14 cellular contexts compared by ENCODE assay signal in genomic region chr3:189316296-189317019, GRCh38.
A peak's percentile ranks its signal among the peaks of the same experiment; 100 is the strongest.
DNase-seq lines count a peak whose midpoint lies in the region; ATAC-seq lines count a peak whose summit lies in the region.
"Had no signal": no experiment of that assay in that cellular context is flagged by ENCODE, and none has a peak within 500 bp of the region (broad histone marks: within the 10 kb centered on the region; RNA-seq: fewer than 3 reads in every experiment).

No MANE protein-coding gene starts in this region.

- ATAC-seq in GM19351 (IDR thresholded peaks at IDR 0.05; ENCODE audit: unreplicated experiment): no peak
- ATAC-seq: effector memory CD8-positive, alpha-beta T cell had no signal

- peaks cover 14% of the 10 kb centered on the region; the same call in 1 of the 2 replicates for H3K36me3 ChIP-seq in SK-N-MC (ENCODE audit: insufficient read depth, low read length)
- H3K36me3 ChIP-seq in mucosa of rectum (ENCODE audit: control insufficient read depth in 2 of 2, insufficient read depth in 2 of 2, low read length in 2 of 2): no peaks in the 10 kb centered on the region
- H3K36me3 ChIP-seq in effector memory CD4-positive, alpha-beta T cell (ENCODE audit: control insufficient read depth, insufficient read depth, low read length): no peaks in the 10 kb centered on the region

- no peaks in the 10 kb centered on the region for H3K27me3 ChIP-seq in mucosa of rectum (ENCODE audit: control insufficient read depth in 2 of 2, insufficient read depth in 2 of 2, low read length in 2 of 2)
- no peaks in the 10 kb centered on the region for H3K27me3 ChIP-seq in effector memory CD4-positive, alpha-beta T cell (replicated peaks; ENCODE audit: control insufficient read depth, insufficient read depth, low read length, poor library complexity, severe bottlenecking)

- H3K4me3 ChIP-seq in SK-N-MC: peak overlapping the region; percentile 14
- no peak overlapping the region for H3K4me3 ChIP-seq in mucosa of rectum (ENCODE audit: low read length in 2 of 2)
- no peak overlapping the region for H3K4me3 ChIP-seq in effector memory CD4-positive, alpha-beta T cell (ENCODE audit: insufficient read depth, low read depth, low read length, poor library complexity, severe bottlenecking)

- H3K4me1 ChIP-seq in mucosa of rectum (ENCODE audit: control insufficient read depth in 2 of 2, insufficient read depth in 2 of 2, low read length in 2 of 2): peaks cover 3 to 15% of the 10 kb centered on the region in 2 donors
- H3K4me1 ChIP-seq in effector memory CD4-positive, alpha-beta T cell (ENCODE audit: control insufficient read depth, insufficient read depth, low read length, poor library complexity, severe bottlenecking): no peaks in the 10 kb centered on the region

- peak; percentile 43 for DNase-seq in Daoy (ENCODE audit: low read depth)
- DNase-seq in NCI-H1092 (lab: John Stamatoyannopoulos, UW): peak; percentile 46
- no peak for DNase-seq in SK-N-MC (ENCODE audit: low read depth, low spot score)
- DNase-seq in effector memory CD4-positive, alpha-beta T cell: no peak
- no peak for DNase-seq in stimulated activated CD4-positive, alpha-beta T cell treated with anti-CD3 and anti-CD28 coated beads, Interleukin-2, amount 100 ng/mL, for 48 hours
- DNase-seq in UCSD-AML1 (lab: John Stamatoyannopoulos, UW; ENCODE audit: unreplicated experiment): no peak
- DNase-seq: activated CD4-positive, alpha-beta memory T cell treated with anti-CD3 and anti-CD28 coated beads, Interleukin-2, amount 10 ng/mL, durations not matched to agents 7 days and 5 days; activated naive CD8-positive, alpha-beta T cell treated with anti-CD3 and anti-CD28 coated beads, Interleukin-2, amount 10 ng/mL, durations not matched to agents 7 days and 5 days; effector memory CD8-positive, alpha-beta T cell; occipital lobe; Right ventricle myocardium superior had no signal

- H3K9ac ChIP-seq in SK-N-MC (ENCODE audit: insufficient read length) (peak overlapping the region; percentile 29), mucosa of rectum (ENCODE audit: low read depth in 1 of 2, low read length in 2 of 2) (no peak overlapping the region)
- H3K9ac ChIP-seq: KMS-11 had no signal

- H3K9me3 ChIP-seq in SK-N-MC (ENCODE audit: low read depth, low read length) (no peaks in the 10 kb centered on the region; the same call in 1 of the 2 replicates), mucosa of rectum (ENCODE audit: control insufficient read depth in 2 of 2, low read length in 2 of 2) (no peaks in the 10 kb centered on the region)
- no peaks in the 10 kb centered on the region for H3K9me3 ChIP-seq in effector memory CD4-positive, alpha-beta T cell (ENCODE audit: control insufficient read depth, low read length)

- H3K27ac ChIP-seq in SK-N-MC (peak overlapping the region; percentile 93), mucosa of rectum (ENCODE audit: low read depth in 2 of 2, low read length in 2 of 2) (peak overlapping the region; percentile 61 to 81)
- H3K27ac ChIP-seq in effector memory CD4-positive, alpha-beta T cell (ENCODE audit: insufficient read depth, low read length, poor library complexity, severe bottlenecking): no peak overlapping the region
- H3K27ac ChIP-seq: KMS-11 had no signal

Comparison
In these comparisons a context has a peak if more than half of its experiments do, and no peak if none do; other contexts are left out.
1. DNase-seq: peak in Daoy (single experiment) and NCI-H1092 (single experiment); none in SK-N-MC (single experiment), effector memory CD4-positive, alpha-beta T cell (0 of 3), stimulated activated CD4-positive, alpha-beta T cell treated with anti-CD3 and anti-CD28 coated beads, Interleukin-2, amount 100 ng/mL, for 48 hours (0 of 2) and UCSD-AML1 (single experiment).